Comparison of ENCODE assay signal across 8 cellular contexts in genomic region chr1:182616130-182617074, GRCh38. TPM values are rescaled to one million over a fixed set of nuclear protein-coding genes. Genes with fewer than 3 reads are reported as not detected.
DNase-seq lines count a peak whose midpoint lies in the region; ATAC-seq and TF ChIP-seq lines count a peak whose summit lies in the region.

No MANE protein-coding gene starts in this region.

- intact Hi-C loops in left ventricle myocardium inferior (cut with micrococcal nuclease): no loop called here

- peak; percentile 98 for DNase-seq in DMS79 treated with DMSO at 0.1 percent for 48 hours (lab: John Stamatoyannopoulos, UW)
- DNase-seq in M059J (ENCODE audit: low read depth): peak; percentile 42
- DNase-seq in SHP77 (lab: John Stamatoyannopoulos, UW): peak; percentile 75 to 88
- DNase-seq in activated naive CD4-positive, alpha-beta T cell treated with anti-CD3 and anti-CD28 coated beads, Interleukin-2, amount 10 ng/mL, durations not matched to agents 7 days and 5 days: peak; percentile 89
- peak; percentile 76 for DNase-seq in left ventricle myocardium inferior
- no peak for DNase-seq in HuH-7 (ENCODE audit: low spot score)

- no peak for TF ChIP-seq CTCF in left ventricle myocardium inferior (IDR thresholded peaks at IDR 0.05; ENCODE audit: borderline replicate concordance)

- no peaks in the 10 kb centered on the region for H3K36me3 ChIP-seq in left ventricle myocardium inferior

- H3K4me1 ChIP-seq in left ventricle myocardium inferior: peaks cover 37% of the 10 kb centered on the region

- peaks cover 47% of the 10 kb centered on the region for H3K4me1 Mint-ChIP-seq in activated naive CD4-positive, alpha-beta T cell treated with anti-CD3 and anti-CD28 coated beads, Interleukin-2, amount 10 ng/mL, durations not matched to agents 7 days and 5 days

- peaks cover 83% of the 10 kb centered on the region for H3K27me3 Mint-ChIP-seq in activated naive CD4-positive, alpha-beta T cell treated with anti-CD3 and anti-CD28 coated beads, Interleukin-2, amount 10 ng/mL, durations not matched to agents 7 days and 5 days

- peak overlapping the region; percentile 71 for H3K4me3 ChIP-seq in left ventricle myocardium inferior
- peak overlapping the region in 2 of 7 experiments; percentile 35 to 43 for H3K4me3 ChIP-seq in skin epidermis

- peaks cover 9% of the 10 kb centered on the region for H3K9me3 Mint-ChIP-seq in activated naive CD4-positive, alpha-beta T cell treated with anti-CD3 and anti-CD28 coated beads, Interleukin-2, amount 10 ng/mL, durations not matched to agents 7 days and 5 days

- H3K27ac ChIP-seq in left ventricle myocardium inferior (replicated peaks) (peak overlapping the region; percentile 98), skin epidermis (peak overlapping the region in 12 of 21 experiments; percentile 77 to 98 (median 90))

- ATAC-seq in GM21825 (IDR thresholded peaks at IDR 0.05; ENCODE audit: unreplicated experiment): peak; percentile 77

- H3K27me3 ChIP-seq in left ventricle myocardium inferior (ENCODE audit: low read depth): no peaks in the 10 kb centered on the region

- peak overlapping the region; percentile 60 for H3K4me3 Mint-ChIP-seq in activated naive CD4-positive, alpha-beta T cell treated with anti-CD3 and anti-CD28 coated beads, Interleukin-2, amount 10 ng/mL, durations not matched to agents 7 days and 5 days

- H3K27ac Mint-ChIP-seq in activated naive CD4-positive, alpha-beta T cell treated with anti-CD3 and anti-CD28 coated beads, Interleukin-2, amount 10 ng/mL, durations not matched to agents 7 days and 5 days: peak overlapping the region; percentile 87

- H3K36me3 Mint-ChIP-seq in activated naive CD4-positive, alpha-beta T cell treated with anti-CD3 and anti-CD28 coated beads, Interleukin-2, amount 10 ng/mL, durations not matched to agents 7 days and 5 days: peaks cover 2% of the 10 kb centered on the region

- H3K9me3 ChIP-seq in left ventricle myocardium inferior (replicated peaks): no peaks in the 10 kb centered on the region

- CTCF ChIA-PET in activated naive CD4-positive, alpha-beta T cell treated with anti-CD3 and anti-CD28 coated beads, Interleukin-2, amount 10 ng/mL, durations not matched to agents 7 days and 5 days (lab: Charles Lee): interaction anchor here (0.6 to 1.7 kb wide), 9 partner anchors 8 to 170 kb away, joined by 3 to 9 read pairs (median 3); no protein-coding TSS in a partner anchor

RNA-seq across cellular contexts. Expression of gene RGS16, which starts 12.2 kb away (rescaled TPM):
- not detected in 2 replicates for total RNA-seq in M059J (2014; rRNA removed; shearing (Covaris generic))
- total RNA-seq in left ventricle myocardium inferior: 0.88 TPM

RNA-seq across cellular contexts. Expression of gene RNASEL, which starts 27.3 kb away (rescaled TPM):
- total RNA-seq in M059J (2014; rRNA removed; shearing (Covaris generic)): 7.6 and 12.5 TPM in 2 replicates
- total RNA-seq in left ventricle myocardium inferior: 3.5 TPM
